Comparison of ENCODE assay signal across 8 cellular contexts in genomic region chr4:107989537-107990386, GRCh38. TPM values are rescaled to one million over a fixed set of nuclear protein-coding genes. Genes with fewer than 3 reads are reported as not detected.
DNase-seq lines count a peak whose midpoint lies in the region; TF ChIP-seq lines count a peak whose summit lies in the region.

HADH (plus strand) TSS chr4:107989889; CDS start chr4:107989933, 44 bp downstream.

- H4K20me1 ChIP-seq in SK-N-SH (ENCODE audit: insufficient read depth) = no peaks in the 10 kb centered on the region

- WGBS in SK-N-SH (ENCODE audit: low lambda C conversion rate) = under 1% methylated on average over 32 of the region's 78 CpGs

- H3K36me3 Mint-ChIP-seq in HFFc6 (ENCODE audit: low read depth) = no peaks in the 10 kb centered on the region

- peaks cover 3 to 5% of the 10 kb centered on the region in 2 experiments; a peak in 3 of 4 replicates for H3K4me1 ChIP-seq in SK-N-SH (ENCODE audit: control insufficient read depth in 1 of 2, insufficient read depth in 2 of 2, low read depth in 1 of 2, low read length in 1 of 2)

- peak within 1 kb of the TSS; percentile 33 to 68; a peak in 2 of 4 replicates for H3K27ac ChIP-seq in SK-N-SH (ENCODE audit: low read depth in 2 of 2, low read length in 1 of 2)

- peak within 1 kb of the TSS; percentile 89 for H3K27ac Mint-ChIP-seq in HFFc6

- TF ChIP-seq EP300 in SK-N-SH (IDR thresholded peaks at IDR 0.05; ENCODE audit: borderline replicate concordance in 1 of 2, low read depth in 1 of 2, low read length in 1 of 2) = no peak

- no peaks in the 10 kb centered on the region for H3K9me3 Mint-ChIP-seq in HFFc6

- H3K4me3 ChIP-seq in GM06990 (replicated peaks; ENCODE audit: low read depth, low read length) (peak within 1 kb of the TSS; percentile 78), NB4 (ENCODE audit: low read depth, low read length) (peak within 1 kb of the TSS; percentile 86), SK-N-SH (ENCODE audit: low read depth in 2 of 2, low read length in 1 of 2) (peak within 1 kb of the TSS; percentile 86 to 96)

- peaks cover 41% of the 10 kb centered on the region for H3K4me1 Mint-ChIP-seq in HFFc6 (ENCODE audit: low read depth)

- POLR2A ChIA-PET in SK-N-SH (lab: Yijun Ruan, JAX) = no interaction called here

- peak; percentile 58 for TF ChIP-seq POLR2A in NB4 (IDR thresholded peaks at IDR 0.05; ENCODE audit: extremely low read depth, insufficient read length)

- H3K27me3 Mint-ChIP-seq in HFFc6 (ENCODE audit: insufficient read depth) = 0 out of 2 replicates have a peak, but pooled peaks cover 2% of the 10 kb centered on the region

- H3K4me3 Mint-ChIP-seq in HFFc6 = peak within 1 kb of the TSS; percentile 97

- H2AFZ ChIP-seq in SK-N-SH (ENCODE audit: low read depth) = peak within 1 kb of the TSS; percentile 96

- DNase-seq in GM06990 (ENCODE audit: extremely low read depth, insufficient read length) (peak; percentile 97), HFFc6 (peak; percentile 83), NB4 (ENCODE audit: low read depth) (peak; percentile 93), SK-N-SH (peak; percentile 97), germinal center (ENCODE audit: low spot score) (peak; percentile 97), nucleus accumbens (lab: John Stamatoyannopoulos, UW) (peak; percentile 16 to 97 (median 91)), superior temporal gyrus (ENCODE audit: extremely low spot score) (peak; percentile 96)
- peak; percentile 96 for DNase-seq in activated naive CD4-positive, alpha-beta T cell treated with anti-CD3 and anti-CD28 coated beads, Interleukin-2, amount 50 U/mL, for 16 hours

- peak within 1 kb of the TSS; percentile 85 for H3K9ac ChIP-seq in SK-N-SH

- no peaks in the 10 kb centered on the region for H3K9me2 ChIP-seq in SK-N-SH

- no peaks in the 10 kb centered on the region for H3K9me3 ChIP-seq in SK-N-SH

- peak within 1 kb of the TSS; percentile 98 for H3K4me2 ChIP-seq in SK-N-SH

- TF ChIP-seq CTCF in GM06990 (IDR thresholded peaks at IDR 0.05; ENCODE audit: insufficient read depth, low read length, poor library complexity, severe bottlenecking) = no peak
- no peak for TF ChIP-seq CTCF in HFFc6 (IDR thresholded peaks at IDR 0.05)
- no peak for TF ChIP-seq CTCF in NB4 (IDR thresholded peaks at IDR 0.05; ENCODE audit: low read depth, low read length)
- no peak for TF ChIP-seq CTCF in SK-N-SH (IDR thresholded peaks at IDR 0.05)

- H3K27me3 ChIP-seq in GM06990 (replicated peaks; ENCODE audit: control insufficient read depth, insufficient read depth, low read length) = no peaks in the 10 kb centered on the region
- H3K27me3 ChIP-seq in SK-N-SH (ENCODE audit: insufficient read depth) = no peaks in the 10 kb centered on the region

- peaks cover 3% of the 10 kb centered on the region for H3F3A ChIP-seq in SK-N-SH (replicated peaks; ENCODE audit: insufficient read depth)

- H3K36me3 ChIP-seq in GM06990 (ENCODE audit: control insufficient read depth, insufficient read depth, low read length) (no peaks in the 10 kb centered on the region), SK-N-SH (replicated peaks in 1 of 2; ENCODE audit: control insufficient read depth in 1 of 2, insufficient read depth in 2 of 2, low read length in 1 of 2) (no peaks in the 10 kb centered on the region)

- CTCF ChIA-PET in SK-N-SH (lab: Yijun Ruan, JAX) = interaction anchor here (0.6 to 1.4 kb wide), 2 partner anchors 9 to 118 kb away, joined by 3 read pairs; no protein-coding TSS in a partner anchor

- no peak for TF ChIP-seq RAD21 in SK-N-SH (IDR thresholded peaks at IDR 0.05; ENCODE audit: low read length)

- H3K79me2 ChIP-seq in SK-N-SH (ENCODE audit: insufficient read depth) = peaks cover 37% of the 10 kb centered on the region

TF ChIP-seq in SK-N-SH, 30 proteins besides CTCF, POLR2A, EP300 and RAD21 (continues in another document):
- TF ChIP-seq GATA2 (CRISPR knock-in tag; IDR thresholded peaks at IDR 0.05) (no peak), NFIC (IDR thresholded peaks at IDR 0.05; ENCODE audit: borderline replicate concordance) (no peak), JUND (IDR thresholded peaks at IDR 0.05) (no peak), USF1 (IDR thresholded peaks at IDR 0.05; ENCODE audit: borderline replicate concordance, low read depth) (peak; percentile 73), FOXJ3 (CRISPR knock-in tag; IDR thresholded peaks at IDR 0.05) (no peak), SIN3A (IDR thresholded peaks at IDR 0.05; ENCODE audit: borderline replicate concordance, low read depth, low read length) (peak; percentile 83; the same call in 1 of the 2 replicates), REST (IDR thresholded peaks at IDR 0.05; ENCODE audit: low read depth, low read length) (no peak), FOSL2 (IDR thresholded peaks at IDR 0.05; ENCODE audit: borderline replicate concordance, low read depth) (no peak), EZH2phosphoT487 (IDR thresholded peaks at IDR 0.05; ENCODE audit: borderline replicate concordance, low read depth) (no peak), SMC3 (IDR thresholded peaks at IDR 0.05; ENCODE audit: low read depth, low read length) (no peak), POLR2AphosphoS5 (IDR thresholded peaks at IDR 0.05; ENCODE audit: low read depth, low read length) (0 out of 2 replicates have a peak, but pooled peaks have one; percentile 11), MEF2A (IDR thresholded peaks at IDR 0.05; ENCODE audit: borderline replicate concordance, low read depth) (no peak; the same call in 1 of the 2 replicates), CHD2 (IDR thresholded peaks at IDR 0.05; ENCODE audit: low read length, partially characterized antibody) (no peak), YY1 (IDR thresholded peaks at IDR 0.05; ENCODE audit: low read depth) (0 out of 2 replicates have a peak, but pooled peaks have one; percentile 14), RXRA (IDR thresholded peaks at IDR 0.05; ENCODE audit: borderline replicate concordance, low read depth) (no peak), NRF1 (IDR thresholded peaks at IDR 0.05; ENCODE audit: low read depth, low read length) (no peak; the same call in 1 of the 2 replicates), ELF1 (IDR thresholded peaks at IDR 0.05) (no peak), RCOR1 (IDR thresholded peaks at IDR 0.05; ENCODE audit: low read length) (no peak), FOXM1 (IDR thresholded peaks at IDR 0.05; ENCODE audit: low read depth) (no peak), TAF1 (IDR thresholded peaks at IDR 0.05; ENCODE audit: borderline replicate concordance, low read depth, low read length) (peak; percentile 66), PBX3 (IDR thresholded peaks at IDR 0.05) (no peak), GABPA (IDR thresholded peaks at IDR 0.05; ENCODE audit: low read depth) (no peak), RFX5 (IDR thresholded peaks at IDR 0.05; ENCODE audit: low read length) (0 out of 2 replicates have a peak, but pooled peaks have one; percentile 41), TEAD4 (IDR thresholded peaks at IDR 0.05; ENCODE audit: borderline replicate concordance, insufficient read depth) (no peak)

RNA-seq across cellular contexts. Expression of gene HADH, which starts in this region (rescaled TPM):
- total RNA-seq in HFFc6 (2021; fragmentation: NEBNext Ultra II Directional; extraction: Animal tissue kit (Norgen Biotek cat#: 25700)) = 10 to 100 TPM; 28.9 to 35.5 (median 32.8) TPM
- polyA plus RNA-seq in SK-N-SH (2012; rRNA removed) = 19.4 and 20.3 TPM in 2 replicates
- polyA plus RNA-seq in SK-N-SH (2012; cell fraction: cytosol; rRNA removed) = 17.9 and 22.0 TPM in 2 replicates
- polyA plus RNA-seq in SK-N-SH (2012; cell fraction: nucleus; rRNA removed) = 17.5 and 25.5 TPM in 2 replicates

Comparison
In these comparisons a context has a peak if more than half of its experiments do, and no peak if none do; other contexts are left out.
1. Peak in every context shown above with its lines: DNase-seq, H3K4me3 ChIP-seq and H3K27ac ChIP-seq.